In the genomic region with DNA sequence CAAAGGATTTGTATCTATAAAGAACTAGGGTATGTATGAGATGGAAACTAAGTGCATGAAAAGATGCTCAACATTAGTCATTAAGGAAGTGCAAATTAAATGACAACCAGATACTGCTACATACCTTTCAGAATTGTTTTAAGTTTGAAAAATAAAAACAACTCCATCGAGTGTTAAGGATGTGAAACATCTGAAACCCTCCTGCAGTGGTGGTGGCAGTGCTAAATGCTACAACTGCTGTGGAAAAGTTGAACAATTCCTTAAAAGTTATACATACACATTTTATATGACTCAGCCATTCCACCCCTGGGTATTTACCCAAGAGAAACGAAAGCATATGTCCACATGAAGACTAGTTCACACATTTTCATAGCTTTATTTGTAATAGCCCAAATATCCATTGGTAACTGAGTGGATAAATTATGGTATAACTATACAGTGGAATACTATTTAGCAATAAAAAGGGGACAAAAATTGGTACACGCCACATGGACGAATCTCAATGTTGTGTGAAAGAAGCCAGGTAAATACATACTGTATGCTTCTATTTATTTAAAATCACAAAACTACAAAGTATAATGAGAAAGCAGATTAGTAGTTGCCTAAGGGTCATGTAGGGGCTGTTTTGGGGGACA, we compare ENCODE assay signal across 21 cellular contexts. TPM values are rescaled to one million over a fixed set of nuclear protein-coding genes. Genes with fewer than 3 reads are reported as not detected.
DNase-seq lines count a peak whose midpoint lies in the region; ATAC-seq and TF ChIP-seq lines count a peak whose summit lies in the region.
"Had no signal": no experiment of that assay in that cellular context is flagged by ENCODE, and none has a peak within 500 bp of the region (broad histone marks: within the 10 kb centered on the region; RNA-seq: fewer than 3 reads in every experiment).

No MANE protein-coding gene starts in this region.

- H3K27me3 Mint-ChIP-seq in T-helper 2 cell treated with Interferon-gamma antibody and Interleukin-4, amounts not matched to agents 5 μg/mL and 100 μg/mL, for 36 hours (ENCODE audit: low read depth), result no peaks in the 10 kb centered on the region
- H3K27me3 Mint-ChIP-seq in activated CD4-positive, alpha-beta memory T cell treated with anti-CD3 and anti-CD28 coated beads, Interleukin-2, amount 10 ng/mL, durations not matched to agents 7 days and 5 days, result no peaks in the 10 kb centered on the region

- peak; percentile 4 for DNase-seq in T-helper 2 cell treated with Interferon-gamma antibody and Interleukin-4, amounts not matched to agents 5 μg/mL and 100 μg/mL, for 36 hours (ENCODE audit: low spot score)
- DNase-seq in T-helper 2 cell (no peak), EH (ENCODE audit: low read depth) (peak; percentile 71), fibroblast of gingiva (ENCODE audit: low read depth) (peak; percentile 44), NCI-H1105 treated with DMSO at 0.1 percent for 48 hours (lab: John Stamatoyannopoulos, UW) (no peak), omental fat pad (ENCODE audit: low spot score) (no peak)
- no peak for DNase-seq in activated CD4-positive, alpha-beta memory T cell treated with anti-CD3 and anti-CD28 coated beads, Interleukin-2, amount 10 ng/mL, durations not matched to agents 7 days and 5 days
- DNase-seq: endodermal cell, hippocampal formation, mesendoderm, natural killer cell, NCI-H1092, NCI-H526, posterior cingulate gyrus, SIG-M5, small intestine, trophoblast cell had no signal

- CTCF ChIA-PET in activated CD4-positive, alpha-beta memory T cell treated with anti-CD3 and anti-CD28 coated beads, Interleukin-2, amount 10 ng/mL, durations not matched to agents 7 days and 5 days (lab: Charles Lee), result interaction anchor here (1.3 kb wide), 1 partner anchor 239 kb away, joined by 3 read pairs; no protein-coding TSS in a partner anchor

- H3K9me3 Mint-ChIP-seq in T-helper 2 cell treated with Interferon-gamma antibody and Interleukin-4, amounts not matched to agents 5 μg/mL and 100 μg/mL, for 36 hours, result no peaks in the 10 kb centered on the region
- no peaks in the 10 kb centered on the region for H3K9me3 Mint-ChIP-seq in activated CD4-positive, alpha-beta memory T cell treated with anti-CD3 and anti-CD28 coated beads, Interleukin-2, amount 10 ng/mL, durations not matched to agents 7 days and 5 days
- H3K9me3 Mint-ChIP-seq: endodermal cell; natural killer cell; T-helper 1 cell treated with Interleukin-12 subunit alpha and Interleukin-12 subunit beta and Interleukin-4 antibody, amounts not matched to agents 30 μg/mL and 1 μg/mL, for 36 hours; WTC11 had no signal

- TF ChIP-seq CTCF in omental fat pad (IDR thresholded peaks at IDR 0.05), result no peak

- H3K27ac Mint-ChIP-seq in T-helper 2 cell treated with Interferon-gamma antibody and Interleukin-4, amounts not matched to agents 5 μg/mL and 100 μg/mL, for 36 hours, result no peak overlapping the region
- peak overlapping the region; percentile 14 for H3K27ac Mint-ChIP-seq in activated CD4-positive, alpha-beta memory T cell treated with anti-CD3 and anti-CD28 coated beads, Interleukin-2, amount 10 ng/mL, durations not matched to agents 7 days and 5 days
- H3K27ac Mint-ChIP-seq: endodermal cell; T-helper 1 cell treated with Interleukin-12 subunit alpha and Interleukin-12 subunit beta and Interleukin-4 antibody, amounts not matched to agents 30 μg/mL and 1 μg/mL, for 36 hours; WTC11 had no signal

- H3K36me3 Mint-ChIP-seq in T-helper 2 cell treated with Interferon-gamma antibody and Interleukin-4, amounts not matched to agents 5 μg/mL and 100 μg/mL, for 36 hours (ENCODE audit: low read depth), result peaks cover 42% of the 10 kb centered on the region
- peaks cover 54% of the 10 kb centered on the region for H3K36me3 Mint-ChIP-seq in activated CD4-positive, alpha-beta memory T cell treated with anti-CD3 and anti-CD28 coated beads, Interleukin-2, amount 10 ng/mL, durations not matched to agents 7 days and 5 days (ENCODE audit: low read depth)
- H3K36me3 Mint-ChIP-seq: natural killer cell had no signal

- POLR2A ChIA-PET in activated CD4-positive, alpha-beta memory T cell treated with anti-CD3 and anti-CD28 coated beads, Interleukin-2, amount 10 ng/mL, durations not matched to agents 7 days and 5 days (lab: Charles Lee), result interaction anchor here (1.2 to 2.5 kb wide), 3 partner anchors 9 to 12 kb away, joined by 3 to 15 read pairs (median 7); partner anchors contain the start of gene GMNN

- no peak for ATAC-seq in HG03378 (IDR thresholded peaks at IDR 0.05; ENCODE audit: unreplicated experiment)
- no peak for ATAC-seq in omental fat pad (ENCODE audit: low FRiP score)
- ATAC-seq: natural killer cell, WTC11 had no signal

- H3K4me1 Mint-ChIP-seq in T-helper 2 cell treated with Interferon-gamma antibody and Interleukin-4, amounts not matched to agents 5 μg/mL and 100 μg/mL, for 36 hours (ENCODE audit: low read depth), result peaks cover 3% of the 10 kb centered on the region
- H3K4me1 Mint-ChIP-seq in activated CD4-positive, alpha-beta memory T cell treated with anti-CD3 and anti-CD28 coated beads, Interleukin-2, amount 10 ng/mL, durations not matched to agents 7 days and 5 days, result peaks cover 8% of the 10 kb centered on the region
- H3K4me1 Mint-ChIP-seq: natural killer cell, WTC11 had no signal

- no peak overlapping the region for H3K4me3 Mint-ChIP-seq in T-helper 2 cell treated with Interferon-gamma antibody and Interleukin-4, amounts not matched to agents 5 μg/mL and 100 μg/mL, for 36 hours
- H3K4me3 Mint-ChIP-seq in activated CD4-positive, alpha-beta memory T cell treated with anti-CD3 and anti-CD28 coated beads, Interleukin-2, amount 10 ng/mL, durations not matched to agents 7 days and 5 days, result no peak overlapping the region
- H3K4me3 Mint-ChIP-seq: endodermal cell; natural killer cell; T-helper 1 cell treated with Interleukin-12 subunit alpha and Interleukin-12 subunit beta and Interleukin-4 antibody, amounts not matched to agents 30 μg/mL and 1 μg/mL, for 36 hours; WTC11 had no signal

RNA-seq across cellular contexts. Expression of gene ARMH2, which starts 10.6 kb away (rescaled TPM):
- total RNA-seq in activated CD4-positive, alpha-beta memory T cell treated with anti-CD3 and anti-CD28 coated beads, Interleukin-2, amount 10 ng/mL, durations not matched to agents 7 days and 5 days, result 1 to 10 TPM; 1.2 to 1.5 TPM
- under 1 TPM in 1 of 4 donors, not detected in 3; 0.84 TPM for total RNA-seq in omental fat pad
- total RNA-seq: cerebellum, endodermal cell, WTC11 had no signal

RNA-seq across cellular contexts. Expression of gene GMNN, which starts 13.4 kb away (rescaled TPM):
- 10 to 100 TPM; 67.6 to 69.0 TPM for total RNA-seq in activated CD4-positive, alpha-beta memory T cell treated with anti-CD3 and anti-CD28 coated beads, Interleukin-2, amount 10 ng/mL, durations not matched to agents 7 days and 5 days
- 10 to 100 TPM in 1 of 4 donors, 1 to 10 TPM in 3; 4.5 to 12.8 (median 7.4) TPM for total RNA-seq in omental fat pad

Comparison
In these comparisons a context has a peak if more than half of its experiments do, and no peak if none do; other contexts are left out.
1. DNase-seq: peak in T-helper 2 cell treated with Interferon-gamma antibody and Interleukin-4, amounts not matched to agents 5 μg/mL and 100 μg/mL, for 36 hours (single experiment), EH (single experiment) and fibroblast of gingiva (single experiment); none in T-helper 2 cell (0 of 5), activated CD4-positive, alpha-beta memory T cell treated with anti-CD3 and anti-CD28 coated beads, Interleukin-2, amount 10 ng/mL, durations not matched to agents 7 days and 5 days (single experiment), NCI-H1105 treated with DMSO at 0.1 percent for 48 hours (single experiment) and omental fat pad (single experiment).
2. RNA of gene GMNN, which starts 13.4 kb away (total RNA-seq): 67.6 to 69.0 TPM in activated CD4-positive, alpha-beta memory T cell treated with anti-CD3 and anti-CD28 coated beads, Interleukin-2, amount 10 ng/mL, durations not matched to agents 7 days and 5 days; 4.5 to 12.8 TPM in omental fat pad; every median in the first group is over 4 times any median in the second.